Comparison of ENCODE assay signal across 9 cellular contexts in the genomic region with DNA sequence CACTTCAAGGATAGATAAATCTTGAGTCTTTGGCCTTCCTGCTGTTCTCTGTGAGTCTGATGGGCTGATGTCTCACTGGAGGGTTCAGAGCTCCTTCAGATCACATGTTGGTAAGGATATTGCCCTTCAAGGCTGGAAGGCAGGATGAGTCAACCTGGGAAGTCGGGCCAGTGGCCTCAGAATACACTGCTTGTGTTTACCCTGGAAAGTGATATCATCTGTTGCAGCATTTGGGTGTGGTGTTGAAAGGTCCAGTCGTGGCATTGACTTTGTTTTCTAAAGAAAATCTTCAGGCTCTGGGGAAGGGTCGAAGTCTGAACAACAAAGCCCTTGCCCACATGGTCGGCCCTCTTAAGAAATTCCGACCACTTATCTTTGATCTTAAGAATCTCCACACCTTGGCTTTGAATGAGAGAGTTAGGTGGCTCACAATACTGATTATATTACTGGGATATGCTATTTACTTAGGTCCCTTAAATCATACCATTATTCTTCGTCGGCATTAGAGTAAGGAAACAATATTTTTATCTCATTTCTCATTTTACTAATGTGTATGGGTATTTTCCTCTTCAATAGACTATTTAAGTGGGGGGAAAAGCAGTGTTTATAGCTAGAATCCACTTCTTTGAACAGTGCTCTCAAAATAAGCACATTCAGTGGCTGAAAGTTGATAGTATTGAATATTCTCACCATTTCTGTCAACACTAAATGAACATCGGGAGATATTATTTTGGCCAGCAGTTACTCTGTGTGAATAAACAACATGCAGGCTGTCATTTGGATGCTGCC.
DNase-seq lines count a peak whose midpoint lies in the region; ATAC-seq and TF ChIP-seq lines count a peak whose summit lies in the region.
"Had no signal": no experiment of that assay in that cellular context is flagged by ENCODE, and none has a peak within 500 bp of the region (broad histone marks: within the 10 kb centered on the region; RNA-seq: fewer than 3 reads in every experiment).

No MANE protein-coding gene starts in this region.

- H3K27ac ChIP-seq in left ventricle myocardium inferior (replicated peaks) (no peak overlapping the region), brain microvascular endothelial cell (peak overlapping the region; percentile 56), OCI-LY7 (ENCODE audit: low read depth, low read length, poor library complexity, severe bottlenecking) (no peak overlapping the region)

- no peaks in the 10 kb centered on the region for H3K36me3 ChIP-seq in left ventricle myocardium inferior
- H3K36me3 ChIP-seq in brain microvascular endothelial cell (replicated peaks): no peaks in the 10 kb centered on the region
- H3K36me3 ChIP-seq in OCI-LY7 (ENCODE audit: insufficient read depth, low read length): no peaks in the 10 kb centered on the region

- no peak overlapping the region for H2AFZ ChIP-seq in OCI-LY7 (ENCODE audit: low read length)

- no peak for TF ChIP-seq CTCF in left ventricle myocardium inferior (IDR thresholded peaks at IDR 0.05; ENCODE audit: borderline replicate concordance)
- no peak for TF ChIP-seq CTCF in brain microvascular endothelial cell (IDR thresholded peaks at IDR 0.05; ENCODE audit: low read depth, low read length, missing control alignments)
- TF ChIP-seq CTCF in OCI-LY7 (conservative IDR thresholded peaks at IDR 0.05; ENCODE audit: low read length): no peak

- BruUV-seq in OCI-LY7 (replicated peaks; lab: Mats Ljungman, UMichigan): no TSS peak

- no peaks in the 10 kb centered on the region for H3K79me2 ChIP-seq in OCI-LY7 (ENCODE audit: insufficient read depth, low read depth, low read length)

- no peak overlapping the region for H3K4me2 ChIP-seq in OCI-LY7 (ENCODE audit: low read length)

- DNase-seq in Right ventricle myocardium inferior (ENCODE audit: missing footprints) (peak; percentile 52), left ventricle myocardium inferior (no peak), brain microvascular endothelial cell (peak; percentile 94), kidney tubule cell (ENCODE audit: low spot score) (peak; percentile 96), OCI-LY7 (ENCODE audit: low spot score) (no peak), nucleus accumbens (lab: John Stamatoyannopoulos, UW) (no peak), NCI-H146 treated with DMSO at 0.1 percent for 48 hours (lab: John Stamatoyannopoulos, UW; ENCODE audit: unreplicated experiment) (no peak)
- DNase-seq: NCI-H1930 had no signal

- H3K4me3 ChIP-seq in left ventricle myocardium inferior (no peak overlapping the region), brain microvascular endothelial cell (ENCODE audit: low read depth, low read length) (no peak overlapping the region), OCI-LY7 (ENCODE audit: low read depth, low read length, poor library complexity, severe bottlenecking) (no peak overlapping the region)

- H3K4me1 ChIP-seq in left ventricle myocardium inferior: peaks cover 17% of the 10 kb centered on the region
- no peaks in the 10 kb centered on the region for H3K4me1 ChIP-seq in OCI-LY7 (ENCODE audit: insufficient read depth, low read length, poor library complexity, severe bottlenecking)

- intact Hi-C loops in Right ventricle myocardium inferior (cut with DNase I) (no loop called here), left ventricle myocardium inferior (cut with micrococcal nuclease) (no loop called here), OCI-LY7 (cut with micrococcal nuclease; ENCODE audit: unreplicated experiment) (no loop called here)

- no peaks in the 10 kb centered on the region for H4K20me1 ChIP-seq in OCI-LY7 (ENCODE audit: insufficient read depth, low read length)

- no peaks in the 10 kb centered on the region for H3K27me3 ChIP-seq in left ventricle myocardium inferior (ENCODE audit: low read depth)
- H3K27me3 ChIP-seq in brain microvascular endothelial cell (replicated peaks): no peaks in the 10 kb centered on the region

- H3K9me3 ChIP-seq in left ventricle myocardium inferior (replicated peaks): no peaks in the 10 kb centered on the region
- H3K9me3 ChIP-seq in OCI-LY7 (ENCODE audit: low read length): no peaks in the 10 kb centered on the region

- no peak for ATAC-seq in Right ventricle myocardium inferior
- ATAC-seq in GM19324 (IDR thresholded peaks at IDR 0.05; ENCODE audit: low FRiP score, unreplicated experiment): no peak

- in situ Hi-C loops in brain microvascular endothelial cell (cut with HindIII; ENCODE audit: low pct_ligation_motif_present, low sequenced_read_pairs): no loop called here

- POLR2A ChIA-PET in OCI-LY7 (lab: Charles Lee): interaction anchor here (0.5 kb wide), 1 partner anchor 144 kb away, joined by 3 read pairs; no protein-coding TSS in a partner anchor

- CTCF ChIA-PET in OCI-LY7 (lab: Charles Lee; ENCODE audit: unreplicated experiment): no interaction called here

- no peaks in the 10 kb centered on the region for H3K9me2 ChIP-seq in OCI-LY7 (ENCODE audit: insufficient read depth, low read length)

Comparison
In these comparisons a context has a peak if more than half of its experiments do, and no peak if none do; other contexts are left out.
1. DNase-seq: peak in Right ventricle myocardium inferior (single experiment), brain microvascular endothelial cell (single experiment) and kidney tubule cell (single experiment); none in left ventricle myocardium inferior (single experiment), OCI-LY7 (single experiment), nucleus accumbens (0 of 56) and NCI-H146 treated with DMSO at 0.1 percent for 48 hours (single experiment).